In the genomic region with DNA sequence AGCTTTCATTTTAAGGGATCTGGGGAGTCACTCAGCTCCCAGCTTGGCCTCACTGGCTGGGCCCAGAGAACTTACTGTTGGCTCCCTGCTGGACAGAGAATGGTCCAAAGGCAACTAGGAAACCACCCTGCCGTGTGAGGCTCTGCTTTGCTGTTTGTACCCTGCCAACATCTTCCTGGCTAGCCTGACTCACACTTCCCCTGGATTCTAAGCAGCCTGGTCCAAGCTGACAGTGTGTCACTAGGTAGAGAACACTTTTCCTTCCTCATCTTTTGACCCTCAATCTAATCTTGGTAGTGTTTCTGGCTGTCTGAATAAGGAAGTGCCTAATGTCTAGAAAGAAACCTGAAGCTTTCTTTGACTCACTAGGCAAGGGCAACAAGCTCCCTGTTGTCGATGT, we compare ENCODE assay signal across 1 cellular context.
TF ChIP-seq lines count a peak whose summit lies in the region.

No MANE protein-coding gene starts in this region.

TF ChIP-seq in endothelial cell of umbilical vein, 7 proteins besides CTCF, POLR2A, EP300 and RAD21 (continued from another document):
- TF ChIP-seq, protein P1, sequence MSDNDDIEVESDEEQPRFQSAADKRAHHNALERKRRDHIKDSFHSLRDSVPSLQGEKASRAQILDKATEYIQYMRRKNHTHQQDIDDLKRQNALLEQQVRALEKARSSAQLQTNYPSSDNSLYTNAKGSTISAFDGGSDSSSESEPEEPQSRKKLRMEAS (IDR thresholded peaks at IDR 0.05; ENCODE audit: insufficient read depth, insufficient read length) = no peak
- peak; percentile 47 for TF ChIP-seq POLR2AphosphoS5 (IDR thresholded peaks at IDR 0.05; ENCODE audit: insufficient read depth, low read depth, low read length)
- no peak for TF ChIP-seq EZH2 (IDR thresholded peaks at IDR 0.05; ENCODE audit: borderline replicate concordance, low read depth, low read length, severe bottlenecking)
- TF ChIP-seq FOS (IDR thresholded peaks at IDR 0.05; ENCODE audit: borderline replicate concordance, insufficient read depth, low read length) = peak; percentile 94
- no peak for TF ChIP-seq MYC (IDR thresholded peaks at IDR 0.05; ENCODE audit: low read depth, low read length)
- peak; percentile 71 for TF ChIP-seq GATA2 (IDR thresholded peaks at IDR 0.05; ENCODE audit: insufficient read depth, insufficient read length, low read depth, low read length)
